Comparison of ENCODE assay signal across 26 cellular contexts in the genomic region with DNA sequence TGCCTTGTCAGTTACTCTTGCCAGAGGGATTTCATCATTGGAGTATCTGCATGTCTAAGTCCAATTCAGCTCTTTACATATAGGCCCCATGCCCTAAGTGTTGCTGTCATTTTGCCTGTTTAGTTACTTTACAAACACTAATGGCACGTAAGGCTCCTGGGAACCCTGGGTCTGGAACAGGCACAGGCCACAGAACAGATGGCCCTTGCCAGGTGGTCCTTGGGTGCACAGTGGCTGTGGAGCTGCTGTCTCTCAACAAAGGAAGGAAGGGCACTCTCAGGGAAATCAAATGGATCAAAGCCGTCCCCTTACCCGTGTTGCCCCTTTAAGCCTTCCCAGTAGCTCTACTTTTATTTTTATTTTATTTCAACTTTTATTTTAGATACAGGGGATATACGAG. TPM values are rescaled to one million over a fixed set of nuclear protein-coding genes. Genes with fewer than 3 reads are reported as not detected.
DNase-seq lines count a peak whose midpoint lies in the region; ATAC-seq and TF ChIP-seq lines count a peak whose summit lies in the region.
"Had no signal": no experiment of that assay in that cellular context is flagged by ENCODE, and none has a peak within 500 bp of the region (broad histone marks: within the 10 kb centered on the region; RNA-seq: fewer than 3 reads in every experiment).

No MANE protein-coding gene starts in this region.

- no peaks in the 10 kb centered on the region for H3K9me3 ChIP-seq in BE2C
- H3K9me3 ChIP-seq in WERI-Rb-1 (ENCODE audit: severe bottlenecking), result peaks cover 24% of the 10 kb centered on the region
- H3K9me3 ChIP-seq in liver (ENCODE audit: control insufficient read depth in 4 of 4, low read length in 3 of 4), result no peaks in the 10 kb centered on the region
- H3K9me3 ChIP-seq: Peyer's patch, right atrium auricular region had no signal

- H3K27ac ChIP-seq in WERI-Rb-1, result peak overlapping the region; percentile 12; the same call in 1 of the 2 replicates
- H3K27ac ChIP-seq in liver (ENCODE audit: low read depth in 1 of 2, low read length in 2 of 2), result no peak overlapping the region
- H3K27ac ChIP-seq: breast epithelium, foreskin keratinocyte, neural progenitor cell, Peyer's patch, right atrium auricular region had no signal

- no peak overlapping the region for H3K9ac ChIP-seq in liver (ENCODE audit: low read depth in 1 of 2, low read length in 2 of 2)
- H3K9ac ChIP-seq: neural progenitor cell had no signal

- peak; percentile 52 for DNase-seq in BE2C
- DNase-seq in NCI-H2171 (lab: John Stamatoyannopoulos, UW), result peak; percentile 69
- peak; percentile 55 for DNase-seq in WERI-Rb-1
- DNase-seq in NCI-H446 (lab: John Stamatoyannopoulos, UW), result no peak
- no peak for DNase-seq in NCI-H510A (lab: John Stamatoyannopoulos, UW)
- no peak for DNase-seq in AG20443 (ENCODE audit: low spot score)
- DNase-seq: activated CD8-positive, alpha-beta T cell treated with anti-CD3 and anti-CD28 coated beads for 36 hours; activated naive CD4-positive, alpha-beta T cell treated with anti-CD3 and anti-CD28 coated beads, Interleukin-2, amount 50 U/mL, for 16 hours; amniotic stem cell; C1 segment of cervical spinal cord; COR-L47; effector CD4-positive, alpha-beta T cell; foreskin keratinocyte; GOT3; KBM-7; NCI-H2081 treated with DMSO at 0.1 percent for 48 hours; Peyer's patch; stimulated activated CD4-positive, alpha-beta T cell treated with anti-CD3 and anti-CD28 coated beads, Interleukin-2, amount 100 ng/mL, for 48 hours had no signal

- TF ChIP-seq RAD21 in liver (IDR thresholded peaks at IDR 0.05), result no peak

- no peaks in the 10 kb centered on the region for H3K27me3 ChIP-seq in BE2C
- no peaks in the 10 kb centered on the region for H3K27me3 ChIP-seq in WERI-Rb-1 (ENCODE audit: insufficient read depth, low read depth, severe bottlenecking)
- no peaks in the 10 kb centered on the region for H3K27me3 ChIP-seq in liver (ENCODE audit: control insufficient read depth in 4 of 4, insufficient read depth in 4 of 4, low read length in 3 of 4)
- H3K27me3 ChIP-seq: breast epithelium, foreskin keratinocyte, MG63, neural progenitor cell, Peyer's patch, right atrium auricular region had no signal

- ATAC-seq in GM21717 (IDR thresholded peaks at IDR 0.05; ENCODE audit: unreplicated experiment), result no peak
- ATAC-seq: activated CD8-positive, alpha-beta T cell treated with anti-CD3 and anti-CD28 coated beads for 36 hours; activated T-helper 17 cell treated with anti-CD3 and anti-CD28 coated beads, Interleukin-2, amount 50 U/mL, for 72 hours; esophagus mucosa had no signal

- TF ChIP-seq CTCF in BE2C (IDR thresholded peaks at IDR 0.05; ENCODE audit: low read depth, low read length) (no peak), WERI-Rb-1 (IDR thresholded peaks at IDR 0.05; ENCODE audit: low read depth, low read length) (no peak), liver (IDR thresholded peaks at IDR 0.05; ENCODE audit: low read depth, low read length, missing input control) (no peak)

- peaks cover 4% of the 10 kb centered on the region; the same call in 1 of the 2 replicates for H3K4me1 ChIP-seq in BE2C
- H3K4me1 ChIP-seq in liver (ENCODE audit: control insufficient read depth in 4 of 4, insufficient read depth in 4 of 4, low read length in 3 of 4), result peaks cover 10 to 26% (median 22%) of the 10 kb centered on the region in 4 donors

- 94% methylated on average over 4 of the region's 4 CpGs for WGBS in liver

- H3K4me3 ChIP-seq in BE2C (ENCODE audit: low read depth, low read length), result no peak overlapping the region
- no peak overlapping the region for H3K4me3 ChIP-seq in WERI-Rb-1 (ENCODE audit: low read depth, low read length)
- no peak overlapping the region for H3K4me3 ChIP-seq in liver (ENCODE audit: low read depth in 1 of 3, low read length in 3 of 3)
- H3K4me3 ChIP-seq: breast epithelium, MG63, neural progenitor cell, Peyer's patch, right atrium auricular region had no signal

- H3K36me3 ChIP-seq in BE2C (no peaks in the 10 kb centered on the region), WERI-Rb-1 (peaks cover 3% of the 10 kb centered on the region; the same call in 1 of the 2 replicates), liver (ENCODE audit: control insufficient read depth in 4 of 4, insufficient read depth in 3 of 4, low read depth in 1 of 4, low read length in 3 of 4) (no peaks in the 10 kb centered on the region)
- H3K36me3 ChIP-seq: breast epithelium, neural progenitor cell, Peyer's patch, right atrium auricular region had no signal

TF ChIP-seq in liver, 16 proteins besides CTCF, POLR2A, EP300 and RAD21:
- TF ChIP-seq RXRA (IDR thresholded peaks at IDR 0.05) (no peak), YY1 (IDR thresholded peaks at IDR 0.05) (no peak), FOXA1 (IDR thresholded peaks at IDR 0.05) (no peak), FOXA2 (IDR thresholded peaks at IDR 0.05) (no peak), GABPA (IDR thresholded peaks at IDR 0.05 in 1 of 2, conservative IDR thresholded peaks at IDR 0.05 in 1 of 2) (no peak), SP1 (IDR thresholded peaks at IDR 0.05) (no peak), HNF4A (conservative IDR thresholded peaks at IDR 0.05) (peak; percentile 45 to 47), HNF4G (IDR thresholded peaks at IDR 0.05) (no peak)

RNA-seq across cellular contexts. Expression of gene TRIO, which starts 21.6 kb away (rescaled TPM):
- 169 TPM for polyA plus RNA-seq in BE2C (2012; ENCODE audit: insufficient read depth, insufficient read length, low read depth)
- 10 to 100 TPM; 21.9 to 86.2 TPM for total RNA-seq in liver
- 10 to 100 TPM in 1 of 2 donors, 1 to 10 TPM in 1; 8.5 to 10.1 TPM for polyA plus RNA-seq in liver

Comparison
In these comparisons a context has a peak if more than half of its experiments do, and no peak if none do; other contexts are left out.
1. DNase-seq: peak in BE2C (single experiment), NCI-H2171 (single experiment) and WERI-Rb-1 (single experiment); none in NCI-H446 (0 of 2), NCI-H510A (single experiment) and AG20443 (single experiment).